Comparison of ENCODE assay signal across 8 cellular contexts in genomic region chrX:53440101-53440500, GRCh38. TPM values are rescaled to one million over a fixed set of nuclear protein-coding genes. Genes with fewer than 3 reads are reported as not detected.
A peak's percentile ranks its signal among the peaks of the same experiment; 100 is the strongest.
DNase-seq lines count a peak whose midpoint lies in the region; ATAC-seq and TF ChIP-seq lines count a peak whose summit lies in the region.

No MANE protein-coding gene starts in this region.

- WGBS in mammary epithelial cell (ENCODE audit: low coverage, missing lambda C conversion rate): 81% methylated on average over 5 of the region's 5 CpGs
- 79% methylated on average over 5 of the region's 5 CpGs for WGBS in right cardiac atrium

- peak overlapping the region; percentile 38 for H3K9ac ChIP-seq in mammary epithelial cell (ENCODE audit: insufficient read depth, low read length)

- H3K9me3 ChIP-seq in CD4-positive, alpha-beta T cell (ENCODE audit: control insufficient read depth, low read length): no peaks in the 10 kb centered on the region
- H3K9me3 ChIP-seq in mammary epithelial cell (replicated peaks; ENCODE audit: insufficient read depth, low read length) (no peaks in the 10 kb centered on the region), right cardiac atrium (ENCODE audit: control insufficient read depth, low read length) (no peaks in the 10 kb centered on the region), left lung (no peaks in the 10 kb centered on the region)

- H3K4me2 ChIP-seq in mammary epithelial cell (ENCODE audit: insufficient read depth, low read depth, low read length): peak overlapping the region; percentile 87

- peak overlapping the region; percentile 31 for H3K4me3 Mint-ChIP-seq in CD4-positive, alpha-beta T cell
- H3K4me3 Mint-ChIP-seq in naive B cell: peak overlapping the region in 6 of 8 donors; percentile 9 to 76 (median 62)

- no peaks in the 10 kb centered on the region for H4K20me1 ChIP-seq in mammary epithelial cell (ENCODE audit: insufficient read depth, low read length)

- H3K27me3 ChIP-seq in CD4-positive, alpha-beta T cell (ENCODE audit: control insufficient read depth, insufficient read depth, low read length): no peaks in the 10 kb centered on the region
- peaks cover 3% of the 10 kb centered on the region for H3K27me3 ChIP-seq in mammary epithelial cell (ENCODE audit: insufficient read depth, low read length)
- no peaks in the 10 kb centered on the region for H3K27me3 ChIP-seq in right cardiac atrium (ENCODE audit: control insufficient read depth, insufficient read depth)
- peaks cover 0 to 22% of the 10 kb centered on the region in 2 donors for H3K27me3 ChIP-seq in left lung

- H3K27ac ChIP-seq in CD4-positive, alpha-beta T cell (ENCODE audit: low read depth, low read length): no peak overlapping the region
- H3K27ac ChIP-seq in mammary epithelial cell (ENCODE audit: insufficient read depth, low read depth, low read length) (peak overlapping the region; percentile 60), right cardiac atrium (ENCODE audit: low read length) (no peak overlapping the region), left lung (peak overlapping the region in 1 of 2 donors; percentile 87)

- no TSS peak for BruUV-seq in mammary epithelial cell (replicated peaks; lab: Mats Ljungman, UMichigan)

- ATAC-seq in CD4-positive, alpha-beta T cell (ENCODE audit: poor library complexity): no peak
- ATAC-seq in naive B cell (ENCODE audit: low read depth in 2 of 2) (no peak), GM19455 (IDR thresholded peaks at IDR 0.05; ENCODE audit: unreplicated experiment) (no peak), right cardiac atrium (no peak), left lung (no peak)

- POLR2A ChIA-PET in CD4-positive, alpha-beta T cell (lab: Charles Lee): no interaction called here

- peak overlapping the region; percentile 77 for H3K4me3 ChIP-seq in NB4 (ENCODE audit: low read depth, low read length)
- peak overlapping the region in 2 of 3 experiments; percentile 46 to 49 for H3K4me3 ChIP-seq in mammary epithelial cell (replicated peaks in 1 of 3; ENCODE audit: insufficient read depth in 1 of 3, low read depth in 2 of 3, low read length in 3 of 3)
- H3K4me3 ChIP-seq in right cardiac atrium (ENCODE audit: low read length): no peak overlapping the region
- peak overlapping the region in 1 of 2 donors; percentile 42 for H3K4me3 ChIP-seq in left lung

- TF ChIP-seq POLR2A in NB4 (IDR thresholded peaks at IDR 0.05; ENCODE audit: extremely low read depth, insufficient read length): no peak

- CTCF ChIA-PET in CD4-positive, alpha-beta T cell (lab: Charles Lee): interaction anchor here (1.7 kb wide), 1 partner anchor 127 kb away, joined by 4 read pairs; no protein-coding TSS in a partner anchor
- CTCF ChIA-PET in mammary epithelial cell (lab: Charles Lee; ENCODE audit: low non-redundant PET): no interaction called here

- H3K27me3 Mint-ChIP-seq in CD4-positive, alpha-beta T cell: peaks cover 10% of the 10 kb centered on the region
- peaks cover 5 to 54% (median 16%) of the 10 kb centered on the region in 3 donors for H3K27me3 Mint-ChIP-seq in naive B cell

- no peaks in the 10 kb centered on the region for H3K79me2 ChIP-seq in mammary epithelial cell (ENCODE audit: insufficient read depth, low read length)

- no peaks in the 10 kb centered on the region for H3K36me3 ChIP-seq in mammary epithelial cell (ENCODE audit: insufficient read depth, low read length)
- no peaks in the 10 kb centered on the region for H3K36me3 ChIP-seq in left lung

- in situ Hi-C loops in mammary epithelial cell (cut with MboI; ENCODE audit: low sequenced_read_pairs in 2 of 2): no loop called here

- dilution Hi-C loops in mammary epithelial cell (cut with HindIII; ENCODE audit: low sequenced_read_pairs): no loop called here

- TF ChIP-seq CTCF in CD4-positive, alpha-beta T cell (IDR thresholded peaks at IDR 0.05): no peak
- TF ChIP-seq CTCF in NB4 (IDR thresholded peaks at IDR 0.05; ENCODE audit: low read depth, low read length) (no peak), mammary epithelial cell (conservative IDR thresholded peaks at IDR 0.05 in 1 of 2, IDR thresholded peaks at IDR 0.05 in 1 of 2; ENCODE audit: extremely low read depth in 1 of 2, insufficient read depth in 1 of 2, low read depth in 1 of 2, low read length in 2 of 2) (no peak), left lung (IDR thresholded peaks at IDR 0.05) (no peak)

- H3K9me3 Mint-ChIP-seq in CD4-positive, alpha-beta T cell: no peaks in the 10 kb centered on the region
- H3K9me3 Mint-ChIP-seq in naive B cell: no peaks in the 10 kb centered on the region

- H3K27ac Mint-ChIP-seq in CD4-positive, alpha-beta T cell: no peak overlapping the region
- H3K27ac Mint-ChIP-seq in naive B cell: peak overlapping the region in 2 of 6 donors; percentile 46 to 75

- no peak for DNase-seq in CD4-positive, alpha-beta T cell
- DNase-seq in NB4 (ENCODE audit: low read depth) (peak; percentile 66), mammary epithelial cell (peak; percentile 5), naive B cell (no peak), T-helper 9 cell (no peak), right cardiac atrium (no peak), left lung (no peak)

- peaks cover 9% of the 10 kb centered on the region for H3K4me1 Mint-ChIP-seq in CD4-positive, alpha-beta T cell (ENCODE audit: low read depth)
- H3K4me1 Mint-ChIP-seq in naive B cell: peaks cover 4 to 25% (median 9%) of the 10 kb centered on the region in 3 donors

- peak overlapping the region; percentile 82 for H2AFZ ChIP-seq in mammary epithelial cell (ENCODE audit: low read depth, low read length)

- H3K4me1 ChIP-seq in mammary epithelial cell (ENCODE audit: insufficient read depth, low read length) (peaks cover 22% of the 10 kb centered on the region), right cardiac atrium (ENCODE audit: control insufficient read depth, insufficient read depth, low read length) (no peaks in the 10 kb centered on the region), left lung (peaks cover 0 to 8% of the 10 kb centered on the region in 2 donors)

- no peaks in the 10 kb centered on the region for H3K36me3 Mint-ChIP-seq in CD4-positive, alpha-beta T cell (ENCODE audit: low read depth)
- no peaks in the 10 kb centered on the region for H3K36me3 Mint-ChIP-seq in naive B cell

- intact Hi-C loops in CD4-positive, alpha-beta T cell (cut with DNase I, micrococcal nuclease): no loop called here
- intact Hi-C loops in mammary epithelial cell (cut with micrococcal nuclease): loop anchor here (2.0 kb wide), 1 partner anchor 43 kb away; no protein-coding TSS in a partner anchor
- intact Hi-C loops in right cardiac atrium (cut with DNase I): no loop called here
- intact Hi-C loops in left lung (cut with DNase I): no loop called here

RNA-seq across cellular contexts. Expression of gene HSD17B10, which starts 5.9 kb away (rescaled TPM):
- 10 to 100 TPM; 27.0 to 28.6 TPM for total RNA-seq in CD4-positive, alpha-beta T cell
- total RNA-seq in mammary epithelial cell (10 to 100 TPM; 71.7 to 74.6 TPM), right cardiac atrium (100 to 1,000 TPM in 2 of 4 donors, 10 to 100 TPM in 2; 89.3 to 113 (median 106) TPM), left lung (10 to 100 TPM; 68.4 to 81.0 TPM)
- polyA plus RNA-seq in mammary epithelial cell (140 TPM), naive B cell (ENCODE audit: low read depth in 6 of 6) (100 to 1,000 TPM in 5 of 6 donors, 10 to 100 TPM in 1; 96.9 to 181 (median 116) TPM), right cardiac atrium (107 TPM)
- 82.7 TPM for polyA minus RNA-seq in mammary epithelial cell

RNA-seq across cellular contexts. Expression of gene RIBC1, which starts 17.4 kb away (rescaled TPM):
- 1 to 10 TPM; 2.5 to 2.6 TPM for total RNA-seq in CD4-positive, alpha-beta T cell
- total RNA-seq in mammary epithelial cell (1 to 10 TPM; 1.0 to 1.2 TPM), right cardiac atrium (1 to 10 TPM in 1 of 4 donors, under 1 TPM in 3; 0.67 to 1.8 (median 0.83) TPM), left lung (1 to 10 TPM; 1.9 TPM)
- polyA plus RNA-seq in mammary epithelial cell (0.23 TPM), naive B cell (ENCODE audit: low read depth in 6 of 6) (under 1 TPM in 4 of 6 donors, not detected in 2; 0.31 to 0.57 (median 0.43) TPM), right cardiac atrium (1.1 TPM)
- not detected for polyA minus RNA-seq in mammary epithelial cell

RNA-seq across cellular contexts. Expression of gene SMC1A, which starts 17.6 kb away (rescaled TPM):
- 10 to 100 TPM; 25.5 to 28.6 TPM for total RNA-seq in CD4-positive, alpha-beta T cell
- total RNA-seq in mammary epithelial cell: 10 to 100 TPM; 19.7 to 66.0 TPM
- 43.5 TPM for polyA plus RNA-seq in mammary epithelial cell
- 116 TPM for polyA minus RNA-seq in mammary epithelial cell
- 10 to 100 TPM; 31.1 to 79.1 (median 50.3) TPM for polyA plus RNA-seq in naive B cell (ENCODE audit: low read depth in 6 of 6)
- 10 to 100 TPM; 41.9 to 50.3 (median 49.2) TPM for total RNA-seq in right cardiac atrium
- 9.4 TPM for polyA plus RNA-seq in right cardiac atrium
- 10 to 100 TPM; 59.6 to 69.4 TPM for total RNA-seq in left lung

Comparison
In these comparisons a context has a peak if more than half of its experiments do, and no peak if none do; other contexts are left out.
1. DNase-seq: peak in NB4 (single experiment) and mammary epithelial cell (single experiment); none in CD4-positive, alpha-beta T cell (0 of 10), naive B cell (single experiment), T-helper 9 cell (single experiment), right cardiac atrium (0 of 3) and left lung (0 of 2).